8 cellular contexts compared by ENCODE assay signal in genomic region chr18:26226229-26227050, GRCh38. TPM values are rescaled to one million over a fixed set of nuclear protein-coding genes. Genes with fewer than 3 reads are reported as not detected.
A peak's percentile ranks its signal among the peaks of the same experiment; 100 is the strongest.
DNase-seq lines count a peak whose midpoint lies in the region; ATAC-seq and TF ChIP-seq lines count a peak whose summit lies in the region.

Gene TAF4B, plus strand, starts transcription at chr18:26226445. Its CDS starts 489 bp downstream, at chr18:26226934.

- peaks cover 4 to 20% of the 10 kb centered on the region in 2 donors for H3K4me1 ChIP-seq in left lung

- DNase-seq in C1 segment of cervical spinal cord (lab: John Stamatoyannopoulos, UW) (peak; percentile 54 to 95 (median 88)), NCI-H748 (lab: John Stamatoyannopoulos, UW; ENCODE audit: unreplicated experiment) (peak; percentile 97), left lung (peak; percentile 94 to 95)
- DNase-seq in activated CD4-positive, alpha-beta T cell treated with anti-CD3 and anti-CD28 coated beads, Interleukin-2, amount 50 U/mL, for 1 hour: peak; percentile 92
- peak; percentile 93 for DNase-seq in stimulated activated CD4-positive, alpha-beta T cell treated with anti-CD3 and anti-CD28 coated beads, Interleukin-2, amount 100 ng/mL, for 4 hours (ENCODE audit: low read depth)

- peak within 1 kb of the TSS; percentile 99 for H3K27ac Mint-ChIP-seq in dendritic cell treated with granulocyte-macrophage colony-stimulating factor and Interleukin-4, amounts not matched to agents 40 ng/mL and 50 ng/mL, for 4 days

- H3K4me3 ChIP-seq in left lung: peak within 1 kb of the TSS; percentile 77 to 94

- no peaks in the 10 kb centered on the region for H3K9me3 ChIP-seq in left lung

- peaks cover 18% of the 10 kb centered on the region for H3K4me1 Mint-ChIP-seq in dendritic cell treated with granulocyte-macrophage colony-stimulating factor and Interleukin-4, amounts not matched to agents 40 ng/mL and 50 ng/mL, for 4 days (ENCODE audit: low read depth)

- H3K4me3 Mint-ChIP-seq in dendritic cell treated with granulocyte-macrophage colony-stimulating factor and Interleukin-4, amounts not matched to agents 40 ng/mL and 50 ng/mL, for 4 days: peak within 1 kb of the TSS; percentile 96

- H3K36me3 Mint-ChIP-seq in dendritic cell treated with granulocyte-macrophage colony-stimulating factor and Interleukin-4, amounts not matched to agents 40 ng/mL and 50 ng/mL, for 4 days (ENCODE audit: low read depth): peaks cover 6% of the 10 kb centered on the region

- no peaks in the 10 kb centered on the region for H3K9me3 Mint-ChIP-seq in dendritic cell treated with granulocyte-macrophage colony-stimulating factor and Interleukin-4, amounts not matched to agents 40 ng/mL and 50 ng/mL, for 4 days

- H3K27me3 ChIP-seq in left lung: peaks cover 0 to 23% of the 10 kb centered on the region in 2 donors

- peaks cover 9% of the 10 kb centered on the region for H3K27me3 Mint-ChIP-seq in dendritic cell treated with granulocyte-macrophage colony-stimulating factor and Interleukin-4, amounts not matched to agents 40 ng/mL and 50 ng/mL, for 4 days

- ATAC-seq in GM19324 (IDR thresholded peaks at IDR 0.05; ENCODE audit: low FRiP score, unreplicated experiment) (peak; percentile 95), HG03460 (IDR thresholded peaks at IDR 0.05; ENCODE audit: unreplicated experiment) (peak; percentile 87), left lung (peak; percentile 97)

- H3K36me3 ChIP-seq in left lung: no peaks in the 10 kb centered on the region

- intact Hi-C loops in dendritic cell treated with granulocyte-macrophage colony-stimulating factor and Interleukin-4, amounts not matched to agents 40 ng/mL and 50 ng/mL, for 4 days (cut with micrococcal nuclease): loop anchor here (2.0 to 5.0 kb wide), 2 partner anchors 136 to 321 kb away; partner anchors contain the start of genes KCTD1 and SS18
- intact Hi-C loops in left lung (cut with DNase I): no loop called here

- no peak for TF ChIP-seq CTCF in left lung (IDR thresholded peaks at IDR 0.05)

- H3K27ac ChIP-seq in left lung: peak within 1 kb of the TSS; percentile 57 to 68

RNA-seq across cellular contexts. Expression of gene TAF4B, which starts in this region (rescaled TPM):
- 1 to 10 TPM; 2.2 to 2.6 TPM for total RNA-seq in left lung

Comparison
In these comparisons a context has a peak if more than half of its experiments do, and no peak if none do; other contexts are left out.
1. Peak in every context shown above with its lines: DNase-seq, ATAC-seq, H3K4me3 ChIP-seq and H3K27ac ChIP-seq.